In the genomic region with DNA sequence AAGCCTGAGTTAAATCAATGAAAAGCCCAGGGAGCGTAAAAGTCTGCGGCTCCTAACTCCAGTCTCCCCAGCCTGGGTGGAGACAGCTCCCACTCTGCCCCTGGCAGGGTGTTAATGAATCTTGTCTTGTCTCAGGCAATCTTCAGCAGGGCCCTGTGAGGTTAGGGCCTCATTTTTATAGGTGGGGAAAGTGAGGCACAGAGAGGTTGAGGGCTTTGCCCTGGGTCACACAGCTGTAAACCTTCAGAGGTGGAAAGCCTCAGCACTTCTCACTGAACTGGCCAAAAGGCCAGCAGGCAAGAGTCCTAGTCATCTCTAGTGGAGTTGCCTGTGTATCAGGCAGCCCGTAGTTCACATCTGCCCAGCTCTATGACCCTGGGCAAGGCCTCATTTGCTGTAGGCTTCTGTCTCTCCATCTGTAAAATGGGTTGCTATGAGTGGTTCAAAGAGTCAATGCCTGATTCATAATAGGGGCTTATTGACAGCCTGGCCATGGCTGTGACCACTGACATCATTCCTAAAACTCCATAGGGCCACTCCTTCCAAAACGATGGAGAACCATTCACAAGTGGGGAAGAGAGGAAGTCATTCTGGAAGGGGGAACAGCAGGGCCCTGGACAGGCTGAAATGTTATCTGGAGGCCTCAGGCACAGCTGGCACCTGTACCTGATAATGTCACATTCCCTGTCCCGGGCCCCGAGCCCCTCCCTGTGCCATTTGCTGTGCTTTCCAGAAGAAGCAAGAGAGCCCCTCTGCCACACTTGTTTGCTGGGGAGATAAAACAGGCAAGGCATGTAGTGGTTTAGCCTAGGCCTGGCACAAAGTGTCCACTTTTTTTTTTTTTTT, we compare ENCODE assay signal across 10 cellular contexts. TPM values are rescaled to one million over a fixed set of nuclear protein-coding genes. Genes with fewer than 3 reads are reported as not detected.
DNase-seq lines count a peak whose midpoint lies in the region; ATAC-seq, FAIRE-seq and TF ChIP-seq lines count a peak whose summit lies in the region.
"Had no signal": no experiment of that assay in that cellular context is flagged by ENCODE, and none has a peak within 500 bp of the region (broad histone marks: within the 10 kb centered on the region; RNA-seq: fewer than 3 reads in every experiment).

No MANE protein-coding gene starts in this region.

- no peaks in the 10 kb centered on the region for H3K79me2 ChIP-seq in astrocyte (ENCODE audit: insufficient read depth, low read length)

- H3K27ac ChIP-seq in astrocyte (ENCODE audit: low read depth, low read length) (peak overlapping the region; percentile 22), lung (ENCODE audit: low read depth in 1 of 2, low read length in 1 of 2) (peak overlapping the region; percentile 80 to 88), suprapubic skin (peak overlapping the region; percentile 86), brain microvascular endothelial cell (no peak overlapping the region)

- H3K4me3 ChIP-seq in astrocyte (ENCODE audit: insufficient read depth, low read depth, low read length), result peak overlapping the region; percentile 52
- no peak overlapping the region for H3K4me3 ChIP-seq in lung
- peak overlapping the region; percentile 96 for H3K4me3 ChIP-seq in suprapubic skin
- no peak overlapping the region for H3K4me3 ChIP-seq in brain microvascular endothelial cell (ENCODE audit: low read depth, low read length)

- no peaks in the 10 kb centered on the region for H3K27me3 Mint-ChIP-seq in T-helper 1 cell treated with Interleukin-12 subunit alpha and Interleukin-12 subunit beta and Interleukin-4 antibody, amounts not matched to agents 30 μg/mL and 1 μg/mL, for 36 hours (ENCODE audit: low read depth)
- H3K27me3 Mint-ChIP-seq in astrocyte (ENCODE audit: low read depth, unreplicated experiment), result peaks cover 6% of the 10 kb centered on the region

- TF ChIP-seq EP300 in suprapubic skin (IDR thresholded peaks at IDR 0.05), result no peak

- H4K20me1 ChIP-seq in astrocyte (ENCODE audit: insufficient read depth, low read length), result no peaks in the 10 kb centered on the region

- no peaks in the 10 kb centered on the region for H3K9me3 ChIP-seq in astrocyte (ENCODE audit: insufficient read depth, low read depth, low read length)
- H3K9me3 ChIP-seq in lung (ENCODE audit: control insufficient read depth in 2 of 2, insufficient read depth in 1 of 2, low read length in 1 of 2), result no peaks in the 10 kb centered on the region
- H3K9me3 ChIP-seq in suprapubic skin, result no peaks in the 10 kb centered on the region

- H3K4me1 ChIP-seq in astrocyte (ENCODE audit: insufficient read depth, low read length), result peaks cover 16% of the 10 kb centered on the region
- peaks cover 0 to 14% of the 10 kb centered on the region in 2 donors for H3K4me1 ChIP-seq in lung (ENCODE audit: control insufficient read depth in 2 of 2, insufficient read depth in 2 of 2, low read length in 2 of 2)
- peaks cover 57% of the 10 kb centered on the region for H3K4me1 ChIP-seq in suprapubic skin

- H3K4me2 ChIP-seq in astrocyte (ENCODE audit: low read length), result peak overlapping the region; percentile 100

- no peak for DNase-seq in T-helper 1 cell
- DNase-seq in astrocyte (ENCODE audit: low read depth), result no peak
- DNase-seq in lung (ENCODE audit: low spot score), result no peak
- no peak for DNase-seq in suprapubic skin (ENCODE audit: low spot score in 2 of 2)
- DNase-seq in brain microvascular endothelial cell, result no peak
- DNase-seq in effector CD8-positive, alpha-beta T cell (lab: John Stamatoyannopoulos, UW), result no peak
- no peak for DNase-seq in DMS53 (lab: John Stamatoyannopoulos, UW)

- in situ Hi-C loops in brain microvascular endothelial cell (cut with HindIII; ENCODE audit: low pct_ligation_motif_present, low sequenced_read_pairs), result no loop called here

- H3K4me1 Mint-ChIP-seq in T-helper 1 cell treated with Interleukin-12 subunit alpha and Interleukin-12 subunit beta and Interleukin-4 antibody, amounts not matched to agents 30 μg/mL and 1 μg/mL, for 36 hours (ENCODE audit: low read depth), result peaks cover 28% of the 10 kb centered on the region
- H3K4me1 Mint-ChIP-seq in astrocyte (ENCODE audit: low read depth, unreplicated experiment), result no peaks in the 10 kb centered on the region

- H3K27ac Mint-ChIP-seq in T-helper 1 cell treated with Interleukin-12 subunit alpha and Interleukin-12 subunit beta and Interleukin-4 antibody, amounts not matched to agents 30 μg/mL and 1 μg/mL, for 36 hours, result peak overlapping the region; percentile 76
- H3K27ac Mint-ChIP-seq in astrocyte (ENCODE audit: unreplicated experiment), result peak overlapping the region; percentile 58

- H3K36me3 ChIP-seq in astrocyte (ENCODE audit: insufficient read depth, low read length) (no peaks in the 10 kb centered on the region), lung (ENCODE audit: control insufficient read depth in 2 of 2, insufficient read depth in 2 of 2, low read length in 2 of 2) (peaks cover 0 to 5% of the 10 kb centered on the region in 2 donors), suprapubic skin (peaks cover 15% of the 10 kb centered on the region), brain microvascular endothelial cell (replicated peaks) (no peaks in the 10 kb centered on the region)

- H3K36me3 Mint-ChIP-seq in T-helper 1 cell treated with Interleukin-12 subunit alpha and Interleukin-12 subunit beta and Interleukin-4 antibody, amounts not matched to agents 30 μg/mL and 1 μg/mL, for 36 hours (ENCODE audit: low read depth), result peaks cover 8% of the 10 kb centered on the region
- H3K36me3 Mint-ChIP-seq in astrocyte (ENCODE audit: low read depth, unreplicated experiment), result no peaks in the 10 kb centered on the region

- no peaks in the 10 kb centered on the region for H3K9me3 Mint-ChIP-seq in T-helper 1 cell treated with Interleukin-12 subunit alpha and Interleukin-12 subunit beta and Interleukin-4 antibody, amounts not matched to agents 30 μg/mL and 1 μg/mL, for 36 hours
- H3K9me3 Mint-ChIP-seq in astrocyte (ENCODE audit: unreplicated experiment), result no peaks in the 10 kb centered on the region

- FAIRE-seq in astrocyte (lab: Jason Lieb, UNC), result no peak
- FAIRE-seq: A204.1, endometrium had no signal

- WGBS in lung, 2 donors, result 71 to 77% methylated on average over 6 of the region's 6 CpGs
- WGBS in suprapubic skin, result 44% methylated on average over 6 of the region's 6 CpGs

- H2AFZ ChIP-seq in astrocyte (ENCODE audit: low read depth, low read length), result peak overlapping the region; percentile 85

- H3K4me3 Mint-ChIP-seq in T-helper 1 cell treated with Interleukin-12 subunit alpha and Interleukin-12 subunit beta and Interleukin-4 antibody, amounts not matched to agents 30 μg/mL and 1 μg/mL, for 36 hours, result peak overlapping the region; percentile 75
- peak overlapping the region; percentile 79 for H3K4me3 Mint-ChIP-seq in astrocyte (ENCODE audit: unreplicated experiment)

- no peak for ATAC-seq in lung (ENCODE audit: insufficient read depth, low FRiP score)

- H3K27me3 ChIP-seq in astrocyte (ENCODE audit: insufficient read depth, low read length) (no peaks in the 10 kb centered on the region), lung (ENCODE audit: control insufficient read depth, insufficient read depth) (no peaks in the 10 kb centered on the region), suprapubic skin (no peaks in the 10 kb centered on the region), brain microvascular endothelial cell (replicated peaks) (no peaks in the 10 kb centered on the region)

- TF ChIP-seq CTCF in astrocyte (IDR thresholded peaks at IDR 0.05; ENCODE audit: insufficient read depth, low read depth, low read length) (no peak), lung (IDR thresholded peaks at IDR 0.05; ENCODE audit: control extremely low read depth, extremely low read depth) (no peak), suprapubic skin (IDR thresholded peaks at IDR 0.05) (no peak), brain microvascular endothelial cell (IDR thresholded peaks at IDR 0.05; ENCODE audit: low read depth, low read length, missing control alignments) (no peak)

- no peak for TF ChIP-seq POLR2A in suprapubic skin (IDR thresholded peaks at IDR 0.05)

- peak overlapping the region; percentile 72 for H3K9ac ChIP-seq in astrocyte (ENCODE audit: low read length)

RNA-seq across cellular contexts. Expression of a gene that starts 6.0 kb away (rescaled TPM):
- total RNA-seq in astrocyte (1.2 and 1.4 TPM in 2 replicates), lung (10 to 100 TPM; 18.1 to 22.9 TPM), suprapubic skin (100 to 1,000 TPM in 1 of 4 donors, 10 to 100 TPM in 3; 38.1 to 126 (median 56.3) TPM)
- 10 to 100 TPM; 18.9 to 27.8 TPM for polyA plus RNA-seq in lung

RNA-seq across cellular contexts. Expression of a gene that starts 49.4 kb away (rescaled TPM):
- total RNA-seq in astrocyte, result 0.30 and 0.48 TPM in 2 replicates
- not detected for total RNA-seq in lung
- 1 to 10 TPM in 1 of 2 donors, under 1 TPM in 1; 0.57 to 1.2 TPM for polyA plus RNA-seq in lung
- under 1 TPM in 1 of 4 donors, not detected in 3; 0.52 TPM for total RNA-seq in suprapubic skin

Comparison
In these comparisons a context has a peak if more than half of its experiments do, and no peak if none do; other contexts are left out.
1. H3K4me3 ChIP-seq: peak in astrocyte (single experiment) and suprapubic skin (single experiment); none in lung (single experiment) and brain microvascular endothelial cell (single experiment).